In the genomic region with DNA sequence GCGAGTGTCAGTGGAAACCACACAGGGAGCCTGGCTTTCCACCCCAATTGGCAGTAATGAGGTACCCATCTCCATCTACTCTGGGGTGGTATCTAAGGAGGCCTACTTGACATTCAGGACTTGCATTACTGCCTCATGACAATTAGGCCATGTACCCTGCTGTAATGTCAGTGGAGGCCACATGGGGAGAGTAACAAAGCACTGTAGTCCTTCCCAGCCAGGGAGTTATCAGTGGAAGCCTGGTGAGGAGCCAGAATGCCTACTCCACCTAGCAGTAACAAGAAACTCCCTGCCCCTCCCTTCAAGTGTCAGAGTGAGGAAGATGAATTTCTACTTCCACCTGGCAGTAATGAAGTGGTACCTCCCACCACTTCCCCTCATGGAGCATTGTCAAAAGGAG, we compare ENCODE assay signal across 26 cellular contexts. TPM values are rescaled to one million over a fixed set of nuclear protein-coding genes. Genes with fewer than 3 reads are reported as not detected.
A peak's percentile ranks its signal among the peaks of the same experiment; 100 is the strongest.
DNase-seq lines count a peak whose midpoint lies in the region; ATAC-seq, FAIRE-seq and TF ChIP-seq lines count a peak whose summit lies in the region.
"Had no signal": no experiment of that assay in that cellular context is flagged by ENCODE, and none has a peak within 500 bp of the region (broad histone marks: within the 10 kb centered on the region; RNA-seq: fewer than 3 reads in every experiment).

No MANE protein-coding gene starts in this region.

- intact Hi-C loops in HepG2 (cut with micrococcal nuclease; ENCODE audit: unreplicated experiment) = no loop called here

- TF ChIP-seq POLR2A in HepG2 (IDR thresholded peaks at IDR 0.05; ENCODE audit: insufficient read depth in 1 of 2, low read depth in 2 of 2, low read length in 2 of 2) = no peak

- WGBS in HepG2 (ENCODE audit: low lambda C conversion rate) = 92% methylated on average over 1 of the region's 1 CpG

- H3K27me3 Mint-ChIP-seq in central memory CD8-positive, alpha-beta T cell = no peaks in the 10 kb centered on the region
- no peaks in the 10 kb centered on the region for H3K27me3 Mint-ChIP-seq in activated T-helper 17 cell treated with anti-CD3 and anti-CD28 coated beads, Interleukin-2, amount 50 U/mL, for 72 hours
- H3K27me3 Mint-ChIP-seq: effector memory CD8-positive, alpha-beta T cell had no signal

- no peak overlapping the region for H3K27ac ChIP-seq in HepG2 (ENCODE audit: extremely low read length, insufficient read depth, low read length)
- H3K27ac ChIP-seq: GM23248, SK-N-MC had no signal

- H3K9me3 ChIP-seq in HepG2 (ENCODE audit: low read length) = no peaks in the 10 kb centered on the region

- H3K27me3 ChIP-seq in HepG2 (ENCODE audit: control insufficient read depth in 1 of 2, insufficient read depth in 2 of 2, low read length in 2 of 2) = no peaks in the 10 kb centered on the region

- in situ Hi-C loops in HepG2 (cut with HindIII; ENCODE audit: extremely low pct_ligation_motif_present, low pct_unique_long_range_greater_than_20kb) = no loop called here

- H3K9me3 Mint-ChIP-seq in central memory CD8-positive, alpha-beta T cell = no peaks in the 10 kb centered on the region
- H3K9me3 Mint-ChIP-seq in activated T-helper 17 cell treated with anti-CD3 and anti-CD28 coated beads, Interleukin-2, amount 50 U/mL, for 72 hours = no peaks in the 10 kb centered on the region
- no peaks in the 10 kb centered on the region for H3K9me3 Mint-ChIP-seq in activated naive CD4-positive, alpha-beta T cell treated with anti-CD3 and anti-CD28 coated beads, Interleukin-2, amount 50 U/mL, for 72 hours
- H3K9me3 Mint-ChIP-seq: effector memory CD8-positive, alpha-beta T cell had no signal

- peak; percentile 5 for DNase-seq in NCI-H146 (lab: John Stamatoyannopoulos, UW)
- DNase-seq in NCI-H146 treated with DMSO at 0.1 percent for 48 hours (lab: John Stamatoyannopoulos, UW; ENCODE audit: unreplicated experiment) = no peak
- peak; percentile 5 for DNase-seq in M059J (ENCODE audit: low read depth)
- DNase-seq in central memory CD8-positive, alpha-beta T cell (ENCODE audit: low spot score in 2 of 2) = no peak
- no peak for DNase-seq in HepG2 (ENCODE audit: low spot score)
- DNase-seq in NCI-H774 (lab: John Stamatoyannopoulos, UW) = no peak
- DNase-seq in activated naive CD4-positive, alpha-beta T cell treated with anti-CD3 and anti-CD28 coated beads, Interleukin-2, amount 50 U/mL, for 72 hours (ENCODE audit: low spot score in 2 of 2) = no peak
- DNase-seq: activated T-cell treated with anti-CD3 and anti-CD28 coated beads, Interleukin-2, amount 50 U/mL, for 48 hours; central memory CD4-positive, alpha-beta T cell; effector memory CD8-positive, alpha-beta T cell; GM23248; kidney; NCI-H1105; NCI-H345; nucleus accumbens; stimulated activated CD4-positive, alpha-beta T cell treated with anti-CD3 and anti-CD28 coated beads, Interleukin-2, amount 100 ng/mL, for 48 hours; stimulated activated CD8-positive, alpha-beta memory T cell treated with anti-CD3 and anti-CD28 coated beads, Interleukin-4, amount 100 ng/mL, for 48 hours had no signal

- POLR2A ChIA-PET in HepG2 (lab: Yijun Ruan, JAX) = no interaction called here

- no peak for TF ChIP-seq RAD21 in HepG2 (CRISPR knock-in tag; IDR thresholded peaks at IDR 0.05)

- BruUV-seq in HepG2 (replicated peaks; lab: Mats Ljungman, UMichigan) = TSS peak; percentile 21

- no peak for FAIRE-seq in HepG2 (lab: Jason Lieb, UNC)
- FAIRE-seq: GM12891, kidney had no signal

- CTCF ChIA-PET in HepG2 (lab: Yijun Ruan, JAX; ENCODE audit: low intra/inter-chr PET ratio, low total read pairs) = no interaction called here

- H3K36me3 Mint-ChIP-seq in central memory CD8-positive, alpha-beta T cell (ENCODE audit: insufficient read depth) = peaks cover 48% of the 10 kb centered on the region
- H3K36me3 Mint-ChIP-seq in activated T-helper 17 cell treated with anti-CD3 and anti-CD28 coated beads, Interleukin-2, amount 50 U/mL, for 72 hours (ENCODE audit: low read depth) = peaks cover 93% of the 10 kb centered on the region
- H3K36me3 Mint-ChIP-seq in activated naive CD4-positive, alpha-beta T cell treated with anti-CD3 and anti-CD28 coated beads, Interleukin-2, amount 50 U/mL, for 72 hours = peaks cover 7 to 21% of the 10 kb centered on the region in 2 donors

- TF ChIP-seq CTCF in HepG2 (CRISPR knock-in tag; IDR thresholded peaks at IDR 0.05) = no peak

- no peaks in the 10 kb centered on the region for H4K20me1 ChIP-seq in HepG2 (ENCODE audit: insufficient read depth, low read length)

- no peak overlapping the region for H3K9ac ChIP-seq in HepG2 (ENCODE audit: insufficient read depth, low read depth, low read length)
- H3K9ac ChIP-seq: GM23248 had no signal

- H3K4me1 ChIP-seq in HepG2 (ENCODE audit: insufficient read depth, low read length) = peaks cover 4% of the 10 kb centered on the region; the same call in 1 of the 2 replicates

- no peak for TF ChIP-seq EP300 in HepG2 (IDR thresholded peaks at IDR 0.05; ENCODE audit: low read depth in 2 of 2, low read length in 2 of 2)
- no peak for TF ChIP-seq EP300 in HepG2 (CRISPR knock-in tag; IDR thresholded peaks at IDR 0.05; ENCODE audit: borderline replicate concordance)

- no peak overlapping the region for H3K4me3 ChIP-seq in HepG2 (replicated peaks in 1 of 3; ENCODE audit: insufficient read depth in 1 of 3, low read depth in 2 of 3, low read length in 3 of 3)
- H3K4me3 ChIP-seq: GM23248, SK-N-MC had no signal

- H3K4me1 Mint-ChIP-seq in central memory CD8-positive, alpha-beta T cell = peaks cover 25% of the 10 kb centered on the region
- peaks cover 14% of the 10 kb centered on the region for H3K4me1 Mint-ChIP-seq in activated T-helper 17 cell treated with anti-CD3 and anti-CD28 coated beads, Interleukin-2, amount 50 U/mL, for 72 hours

- no peak overlapping the region for H3K4me2 ChIP-seq in HepG2 (ENCODE audit: low read depth, low read length)

- no peak overlapping the region for H2AFZ ChIP-seq in HepG2 (ENCODE audit: low read length)
- H2AFZ ChIP-seq: GM23248 had no signal

- H3K4me3 Mint-ChIP-seq in central memory CD8-positive, alpha-beta T cell = no peak overlapping the region
- H3K4me3 Mint-ChIP-seq in activated T-helper 17 cell treated with anti-CD3 and anti-CD28 coated beads, Interleukin-2, amount 50 U/mL, for 72 hours = no peak overlapping the region
- H3K4me3 Mint-ChIP-seq: CD14-positive monocyte; effector memory CD8-positive, alpha-beta T cell had no signal

- no peak for ATAC-seq in central memory CD8-positive, alpha-beta T cell (replicated peaks; ENCODE audit: extremely low read depth, poor library complexity, severe bottlenecking)
- ATAC-seq in HepG2 = peak; percentile 91
- ATAC-seq in activated T-helper 17 cell treated with anti-CD3 and anti-CD28 coated beads, Interleukin-2, amount 50 U/mL, for 72 hours (replicated peaks) = no peak
- no peak for ATAC-seq in activated naive CD4-positive, alpha-beta T cell treated with anti-CD3 and anti-CD28 coated beads, Interleukin-2, amount 50 U/mL, for 72 hours
- ATAC-seq: effector memory CD8-positive, alpha-beta T cell had no signal

- peak overlapping the region; percentile 61 for H3K27ac Mint-ChIP-seq in central memory CD8-positive, alpha-beta T cell (ENCODE audit: low read depth)
- no peak overlapping the region for H3K27ac Mint-ChIP-seq in activated T-helper 17 cell treated with anti-CD3 and anti-CD28 coated beads, Interleukin-2, amount 50 U/mL, for 72 hours
- no peak overlapping the region for H3K27ac Mint-ChIP-seq in activated naive CD4-positive, alpha-beta T cell treated with anti-CD3 and anti-CD28 coated beads, Interleukin-2, amount 50 U/mL, for 72 hours

- peaks cover 3% of the 10 kb centered on the region for H3K79me2 ChIP-seq in HepG2 (ENCODE audit: insufficient read depth, low read length)

- peaks cover 10 to 48% of the 10 kb centered on the region in 2 experiments for H3K36me3 ChIP-seq in HepG2 (replicated peaks in 1 of 2; ENCODE audit: control insufficient read depth in 1 of 2, insufficient read depth in 2 of 2, low read length in 2 of 2)

RNA-seq across cellular contexts. Expression of a gene that starts 12.5 kb away (rescaled TPM):
- total RNA-seq in M059J (2014; rRNA removed; shearing (Covaris generic)) = 33.9 and 36.9 TPM in 2 replicates
- 42.5 and 58.2 TPM in 2 replicates for total RNA-seq in HepG2 (2016; rRNA removed; fragmentation: Illumina TruSeq; extraction: Trizol)
- 62.3 and 64.8 TPM in 2 replicates for total RNA-seq in HepG2 (2016; cell fraction: cytosol; rRNA removed; fragmentation: Illumina TruSeq; extraction: Trizol; ENCODE audit: low read depth)
- total RNA-seq in HepG2 (2016; cell fraction: insoluble cytoplasmic fraction; rRNA removed; fragmentation: Illumina TruSeq; extraction: Trizol) = 50.4 and 66.6 TPM in 2 replicates
- total RNA-seq in HepG2 (2016; cell fraction: membrane; rRNA removed; fragmentation: Illumina TruSeq; extraction: Trizol) = 69.8 and 70.5 TPM in 2 replicates
- total RNA-seq in HepG2 (2016; cell fraction: nucleus; rRNA removed; fragmentation: Illumina TruSeq; extraction: Trizol) = 15.9 and 19.8 TPM in 2 replicates
- 24.4 and 30.5 TPM in 2 replicates for polyA plus RNA-seq in HepG2 (2011; rRNA removed)
- polyA plus RNA-seq in HepG2 (2011; cell fraction: cytosol; rRNA removed) = 32.7 and 60.6 TPM in 2 replicates
- 8.1 and 13.9 TPM in 2 replicates for polyA plus RNA-seq in HepG2 (2011; cell fraction: nucleus; rRNA removed)
- polyA plus RNA-seq in HepG2 (2012) = 126 and 136 TPM in 2 replicates
- 62.8 and 79.8 TPM in 2 replicates for polyA plus RNA-seq in HepG2 (2016; cell fraction: cytosol; fragmentation: Illumina TruSeq; extraction: Trizol; ENCODE audit: low read depth)
- polyA plus RNA-seq in HepG2 (2016; cell fraction: insoluble cytoplasmic fraction; fragmentation: Illumina TruSeq; extraction: Trizol; ENCODE audit: low read depth) = 106 and 111 TPM in 2 replicates
- 86.4 and 100 TPM in 2 replicates for polyA plus RNA-seq in HepG2 (2016; cell fraction: membrane; fragmentation: Illumina TruSeq; extraction: Trizol; ENCODE audit: low read depth)
- 48.4 and 55.3 TPM in 2 replicates for polyA plus RNA-seq in HepG2 (2016; cell fraction: nucleus; fragmentation: Illumina TruSeq; extraction: Trizol; ENCODE audit: insufficient read depth, low read depth)
- 9.7 and 18.3 TPM in 2 replicates for polyA minus RNA-seq in HepG2 (2011; rRNA and poly(A)+ RNA removed; ENCODE audit: low replicate concordance)
- 22.8 and 35.7 TPM in 2 replicates for polyA minus RNA-seq in HepG2 (2011; cell fraction: cytosol; rRNA and poly(A)+ RNA removed)
- polyA minus RNA-seq in HepG2 (2011; cell fraction: nucleus; rRNA and poly(A)+ RNA removed) = 9.0 and 15.0 TPM in 2 replicates
- total RNA-seq in activated T-helper 17 cell treated with anti-CD3 and anti-CD28 coated beads, Interleukin-2, amount 50 U/mL, for 72 hours = 10 to 100 TPM; 31.9 to 39.8 TPM
- total RNA-seq in activated naive CD4-positive, alpha-beta T cell treated with anti-CD3 and anti-CD28 coated beads, Interleukin-2, amount 50 U/mL, for 72 hours = 10 to 100 TPM; 27.8 to 65.0 TPM

RNA-seq across cellular contexts. Expression of a gene that starts 12.7 kb away (rescaled TPM):
- 17.0 and 27.7 TPM in 2 replicates for total RNA-seq in M059J (2014; rRNA removed; shearing (Covaris generic))
- total RNA-seq in HepG2 (2016; rRNA removed; fragmentation: Illumina TruSeq; extraction: Trizol) = 25.2 and 37.6 TPM in 2 replicates
- 4.2 and 5.4 TPM in 2 replicates for total RNA-seq in HepG2 (2016; cell fraction: cytosol; rRNA removed; fragmentation: Illumina TruSeq; extraction: Trizol; ENCODE audit: low read depth)
- 26.5 and 35.3 TPM in 2 replicates for total RNA-seq in HepG2 (2016; cell fraction: insoluble cytoplasmic fraction; rRNA removed; fragmentation: Illumina TruSeq; extraction: Trizol)
- 10.7 and 11.8 TPM in 2 replicates for total RNA-seq in HepG2 (2016; cell fraction: membrane; rRNA removed; fragmentation: Illumina TruSeq; extraction: Trizol)
- total RNA-seq in HepG2 (2016; cell fraction: nucleus; rRNA removed; fragmentation: Illumina TruSeq; extraction: Trizol) = 28.1 and 44.6 TPM in 2 replicates
- 10.1 and 12.6 TPM in 2 replicates for polyA plus RNA-seq in HepG2 (2011; rRNA removed)
- 5.6 and 6.7 TPM in 2 replicates for polyA plus RNA-seq in HepG2 (2011; cell fraction: cytosol; rRNA removed)
- 6.7 and 7.4 TPM in 2 replicates for polyA plus RNA-seq in HepG2 (2011; cell fraction: nucleus; rRNA removed)
- 7.2 and 9.9 TPM in 2 replicates for polyA plus RNA-seq in HepG2 (2012)
- 1.4 and 1.6 TPM in 2 replicates for polyA plus RNA-seq in HepG2 (2016; cell fraction: cytosol; fragmentation: Illumina TruSeq; extraction: Trizol; ENCODE audit: low read depth)
- polyA plus RNA-seq in HepG2 (2016; cell fraction: insoluble cytoplasmic fraction; fragmentation: Illumina TruSeq; extraction: Trizol; ENCODE audit: low read depth) = 16.9 and 17.3 TPM in 2 replicates
- 2.3 and 2.9 TPM in 2 replicates for polyA plus RNA-seq in HepG2 (2016; cell fraction: membrane; fragmentation: Illumina TruSeq; extraction: Trizol; ENCODE audit: low read depth)
- 16.4 and 20.5 TPM in 2 replicates for polyA plus RNA-seq in HepG2 (2016; cell fraction: nucleus; fragmentation: Illumina TruSeq; extraction: Trizol; ENCODE audit: insufficient read depth, low read depth)
- 18.3 and 31.2 TPM in 2 replicates for polyA minus RNA-seq in HepG2 (2011; rRNA and poly(A)+ RNA removed; ENCODE audit: low replicate concordance)
- polyA minus RNA-seq in HepG2 (2011; cell fraction: cytosol; rRNA and poly(A)+ RNA removed) = 13.4 and 19.8 TPM in 2 replicates
- 55.9 and 64.5 TPM in 2 replicates for polyA minus RNA-seq in HepG2 (2011; cell fraction: nucleus; rRNA and poly(A)+ RNA removed)
- total RNA-seq in activated T-helper 17 cell treated with anti-CD3 and anti-CD28 coated beads, Interleukin-2, amount 50 U/mL, for 72 hours = 10 to 100 TPM; 39.7 to 40.6 TPM
- total RNA-seq in activated naive CD4-positive, alpha-beta T cell treated with anti-CD3 and anti-CD28 coated beads, Interleukin-2, amount 50 U/mL, for 72 hours = 10 to 100 TPM; 37.3 to 47.2 TPM

RNA-seq across cellular contexts. Expression of a gene that starts 19.1 kb away (rescaled TPM):
- not detected in 2 replicates for total RNA-seq in M059J (2014; rRNA removed; shearing (Covaris generic))
- total RNA-seq in HepG2 (2016; rRNA removed; fragmentation: Illumina TruSeq; extraction: Trizol) = 0.46 TPM in 1 of 2 replicates, not detected in the other
- total RNA-seq in HepG2 (2016; cell fraction: cytosol; rRNA removed; fragmentation: Illumina TruSeq; extraction: Trizol; ENCODE audit: low read depth) = 0.51 TPM in 1 of 2 replicates, not detected in the other
- total RNA-seq in HepG2 (2016; cell fraction: insoluble cytoplasmic fraction; rRNA removed; fragmentation: Illumina TruSeq; extraction: Trizol) = not detected in 2 replicates
- total RNA-seq in HepG2 (2016; cell fraction: membrane; rRNA removed; fragmentation: Illumina TruSeq; extraction: Trizol) = not detected in 2 replicates
- not detected in 2 replicates for total RNA-seq in HepG2 (2016; cell fraction: nucleus; rRNA removed; fragmentation: Illumina TruSeq; extraction: Trizol)
- not detected in 2 replicates for polyA plus RNA-seq in HepG2 (2011; rRNA removed)
- polyA plus RNA-seq in HepG2 (2011; cell fraction: cytosol; rRNA removed) = not detected in 2 replicates
- not detected in 2 replicates for polyA plus RNA-seq in HepG2 (2011; cell fraction: nucleus; rRNA removed)
- polyA plus RNA-seq in HepG2 (2012) = 0.32 TPM in 1 of 2 replicates, not detected in the other
- polyA plus RNA-seq in HepG2 (2016; cell fraction: cytosol; fragmentation: Illumina TruSeq; extraction: Trizol; ENCODE audit: low read depth) = 0.59 and 0.78 TPM in 2 replicates
- 0.50 TPM in 1 of 2 replicates, not detected in the other for polyA plus RNA-seq in HepG2 (2016; cell fraction: insoluble cytoplasmic fraction; fragmentation: Illumina TruSeq; extraction: Trizol; ENCODE audit: low read depth)
- 0.35 TPM in 1 of 2 replicates, not detected in the other for polyA plus RNA-seq in HepG2 (2016; cell fraction: membrane; fragmentation: Illumina TruSeq; extraction: Trizol; ENCODE audit: low read depth)
- polyA plus RNA-seq in HepG2 (2016; cell fraction: nucleus; fragmentation: Illumina TruSeq; extraction: Trizol; ENCODE audit: insufficient read depth, low read depth) = not detected in 2 replicates
- not detected in 2 replicates for polyA minus RNA-seq in HepG2 (2011; rRNA and poly(A)+ RNA removed; ENCODE audit: low replicate concordance)
- polyA minus RNA-seq in HepG2 (2011; cell fraction: cytosol; rRNA and poly(A)+ RNA removed) = not detected in 2 replicates
- polyA minus RNA-seq in HepG2 (2011; cell fraction: nucleus; rRNA and poly(A)+ RNA removed) = not detected in 2 replicates
- not detected for total RNA-seq in activated T-helper 17 cell treated with anti-CD3 and anti-CD28 coated beads, Interleukin-2, amount 50 U/mL, for 72 hours
- not detected for total RNA-seq in activated naive CD4-positive, alpha-beta T cell treated with anti-CD3 and anti-CD28 coated beads, Interleukin-2, amount 50 U/mL, for 72 hours
- total RNA-seq: A172, Daoy, GM23248, kidney, mucosa of gallbladder had no signal
- polyA plus RNA-seq: adipose tissue, GM23248, thymus had no signal

Comparison
In these comparisons a context has a peak if more than half of its experiments do, and no peak if none do; other contexts are left out.
1. DNase-seq: peak in NCI-H146 (single experiment) and M059J (single experiment); none in NCI-H146 treated with DMSO at 0.1 percent for 48 hours (single experiment), central memory CD8-positive, alpha-beta T cell (0 of 2), HepG2 (single experiment), NCI-H774 (single experiment) and activated naive CD4-positive, alpha-beta T cell treated with anti-CD3 and anti-CD28 coated beads, Interleukin-2, amount 50 U/mL, for 72 hours (0 of 2).